ENCODE assay signal across 8 cellular contexts in the genomic region with DNA sequence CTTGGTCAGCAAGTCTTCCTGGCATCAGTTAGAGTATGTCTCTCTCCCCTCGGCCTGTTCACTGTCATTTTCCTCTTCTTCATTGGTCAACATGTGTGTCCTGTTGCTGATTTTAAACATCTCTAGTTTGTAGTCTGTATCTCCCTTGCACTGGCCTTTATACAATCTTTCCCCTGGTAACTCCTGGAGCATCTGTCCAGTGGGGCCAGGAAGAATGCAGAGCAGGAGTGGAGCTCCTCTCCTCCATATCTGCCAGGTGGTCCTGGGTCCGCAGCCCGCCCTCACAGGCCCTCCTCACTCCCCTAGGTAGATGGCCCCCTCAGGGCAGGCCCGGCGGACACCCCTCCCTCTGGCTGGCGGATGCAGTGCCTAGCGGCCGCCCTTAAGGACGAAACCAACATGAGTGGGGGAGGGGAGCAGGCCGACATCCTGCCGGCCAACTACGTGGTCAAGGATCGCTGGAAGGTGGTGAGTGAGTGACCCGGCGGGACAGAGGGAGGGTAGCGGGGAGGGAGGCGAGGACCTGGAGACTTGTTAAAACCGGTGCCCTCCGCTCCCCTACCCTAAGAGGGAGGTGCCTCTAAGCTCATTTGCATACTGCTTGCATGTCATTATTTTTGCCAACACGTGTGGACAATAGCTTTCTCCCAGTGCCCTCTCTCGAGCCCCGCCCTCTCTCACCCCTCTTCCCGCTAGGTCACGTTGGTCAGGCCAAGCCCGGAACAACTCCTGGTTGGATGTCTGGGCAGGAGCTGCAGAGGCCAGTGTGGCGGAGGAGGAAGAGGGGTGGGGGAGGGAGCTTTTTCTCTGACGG. TPM values are rescaled to one million over a fixed set of nuclear protein-coding genes. Genes with fewer than 3 reads are reported as not detected.
A peak's percentile ranks its signal among the peaks of the same experiment; 100 is the strongest.
DNase-seq lines count a peak whose midpoint lies in the region; ATAC-seq and TF ChIP-seq lines count a peak whose summit lies in the region.

No MANE protein-coding gene starts in this region.

- H3K36me3 ChIP-seq in Peyer's patch (no peaks in the 10 kb centered on the region), duodenal mucosa (ENCODE audit: control insufficient read depth in 1 of 2, insufficient read depth in 2 of 2, low read length in 2 of 2) (no peaks in the 10 kb centered on the region), mesenchymal stem cell (ENCODE audit: control insufficient read depth in 1 of 2, insufficient read depth in 2 of 2, low read depth in 1 of 2, low read length in 2 of 2) (no peaks in the 10 kb centered on the region), thyroid gland (no peaks in the 10 kb centered on the region)

- peak overlapping the region; percentile 59 for H3K4me2 ChIP-seq in mesenchymal stem cell (ENCODE audit: low read length, poor library complexity, severe bottlenecking)

- H3K4me1 ChIP-seq in Peyer's patch (peaks cover 0 to 6% (median 0%) of the 10 kb centered on the region in 4 donors), duodenal mucosa (ENCODE audit: control insufficient read depth in 1 of 2, insufficient read depth in 2 of 2, low read length in 2 of 2) (peaks cover 4 to 13% of the 10 kb centered on the region in 2 donors), mesenchymal stem cell (ENCODE audit: control insufficient read depth, insufficient read depth, low read depth, low read length) (peaks cover 16% of the 10 kb centered on the region), thyroid gland (peaks cover 0 to 12% of the 10 kb centered on the region in 2 donors)

- H3K9me3 ChIP-seq in Peyer's patch (no peaks in the 10 kb centered on the region), duodenal mucosa (ENCODE audit: control insufficient read depth in 1 of 2, low read length in 2 of 2) (no peaks in the 10 kb centered on the region), mesenchymal stem cell (ENCODE audit: control insufficient read depth, low read length) (peaks cover 3% of the 10 kb centered on the region), thyroid gland (no peaks in the 10 kb centered on the region)

- intact Hi-C loops in thyroid gland (cut with DNase I) = no loop called here

- H3K79me1 ChIP-seq in mesenchymal stem cell (replicated peaks; ENCODE audit: low read length, poor library complexity, severe bottlenecking) = no peaks in the 10 kb centered on the region

- 9% methylated on average over 14 of the region's 27 CpGs for WGBS in mesenchymal stem cell
- 11 to 17% methylated on average over 18 to 20 of the region's 27 CpGs for WGBS in thyroid gland, 2 donors

- no peak overlapping the region for H2AK5ac ChIP-seq in mesenchymal stem cell (ENCODE audit: low read length, severe bottlenecking)

- H2AFZ ChIP-seq in mesenchymal stem cell (ENCODE audit: low read depth, low read length) = peak overlapping the region; percentile 80

- H2BK15ac ChIP-seq in mesenchymal stem cell (ENCODE audit: low read depth, poor library complexity, severe bottlenecking) = no peak overlapping the region

- no peak overlapping the region for H2BK12ac ChIP-seq in mesenchymal stem cell (ENCODE audit: low read length in 2 of 2)

- ATAC-seq in GM18517 (IDR thresholded peaks at IDR 0.05; ENCODE audit: unreplicated experiment) = peak; percentile 44
- peak; percentile 39 for ATAC-seq in HG03066 (IDR thresholded peaks at IDR 0.05; ENCODE audit: low read depth, unreplicated experiment)
- no peak for ATAC-seq in GM19328 (IDR thresholded peaks at IDR 0.05; ENCODE audit: unreplicated experiment)

- no peak overlapping the region for H3K4ac ChIP-seq in mesenchymal stem cell (ENCODE audit: low read depth in 1 of 2, low read length in 2 of 2)

- peaks cover 0 to 18% of the 10 kb centered on the region in 2 donors for H3K27me3 ChIP-seq in Peyer's patch
- H3K27me3 ChIP-seq in duodenal mucosa (ENCODE audit: control insufficient read depth in 1 of 2, insufficient read depth in 2 of 2, low read length in 2 of 2) = peaks cover 46 to 51% of the 10 kb centered on the region in 2 donors
- H3K27me3 ChIP-seq in mesenchymal stem cell (ENCODE audit: control insufficient read depth in 1 of 2, insufficient read depth in 1 of 2, low read length in 2 of 2) = peaks cover 84 to 85% of the 10 kb centered on the region in 2 experiments
- peaks cover 7% of the 10 kb centered on the region for H3K27me3 ChIP-seq in thyroid gland

- no peak overlapping the region for H2BK120ac ChIP-seq in mesenchymal stem cell (ENCODE audit: low read depth, low read length)

- DNase-seq in Ammon's horn (ENCODE audit: low spot score) = peak; percentile 86
- DNase-seq in Peyer's patch = peak in 2 of 3 donors; percentile 51 to 70
- no peak for DNase-seq in mesenchymal stem cell
- peak; percentile 52 to 66 for DNase-seq in thyroid gland

- no peak overlapping the region for H3K18ac ChIP-seq in mesenchymal stem cell (ENCODE audit: low read depth in 1 of 2, low read length in 2 of 2)

- no peak overlapping the region for H4K8ac ChIP-seq in mesenchymal stem cell (ENCODE audit: low read length)

- peak overlapping the region in 1 of 4 donors; percentile 62 for H3K27ac ChIP-seq in Peyer's patch
- H3K27ac ChIP-seq in duodenal mucosa (ENCODE audit: low read depth, low read length) = no peak overlapping the region
- no peak overlapping the region for H3K27ac ChIP-seq in mesenchymal stem cell (ENCODE audit: low read length, poor library complexity, severe bottlenecking)
- no peak overlapping the region for H3K27ac ChIP-seq in thyroid gland

- H3K4me3 ChIP-seq in Peyer's patch (peak overlapping the region; percentile 43 to 64 (median 58)), duodenal mucosa (ENCODE audit: low read depth in 1 of 2, low read length in 2 of 2) (peak overlapping the region; percentile 75 to 87), mesenchymal stem cell (ENCODE audit: insufficient read depth in 1 of 2, low read depth in 1 of 2, low read length in 2 of 2) (peak overlapping the region in 1 of 2 experiments; percentile 79), thyroid gland (replicated peaks in 1 of 3) (peak overlapping the region in 2 of 3 donors; percentile 23 to 59)

- H4K91ac ChIP-seq in mesenchymal stem cell (ENCODE audit: low read length) = no peak overlapping the region

- H2BK5ac ChIP-seq in mesenchymal stem cell (ENCODE audit: low read depth, low read length, poor library complexity, severe bottlenecking) = no peak overlapping the region

- no peak overlapping the region for H3K14ac ChIP-seq in mesenchymal stem cell (ENCODE audit: low read length in 2 of 2)

- peak overlapping the region in 1 of 2 donors; percentile 70 for H3K9ac ChIP-seq in duodenal mucosa (ENCODE audit: low read depth in 1 of 2, low read length in 2 of 2)
- H3K9ac ChIP-seq in mesenchymal stem cell (ENCODE audit: low read length) = no peak overlapping the region

- no peak for TF ChIP-seq CTCF in Peyer's patch (IDR thresholded peaks at IDR 0.05)
- TF ChIP-seq CTCF in thyroid gland (IDR thresholded peaks at IDR 0.05) = no peak

- H3K23ac ChIP-seq in mesenchymal stem cell (ENCODE audit: low read length in 2 of 2) = no peak overlapping the region

- no peak for TF ChIP-seq POLR2A in Peyer's patch (IDR thresholded peaks at IDR 0.05)
- TF ChIP-seq POLR2A in thyroid gland (IDR thresholded peaks at IDR 0.05) = no peak

RNA-seq across cellular contexts. Expression of gene TTBK1, which starts 3.2 kb away (rescaled TPM):
- total RNA-seq in Peyer's patch = 1 to 10 TPM in 3 of 4 donors, not detected in 1; 1.4 to 2.4 (median 1.4) TPM
- not detected for polyA plus RNA-seq in mesenchymal stem cell (2013, experiment 1 of 2)
- under 0.01 TPM for polyA plus RNA-seq in mesenchymal stem cell (2013, experiment 2 of 2)
- total RNA-seq in thyroid gland = under 1 TPM in 2 of 4 donors, not detected in 2; 0.11 to 0.15 TPM

RNA-seq across cellular contexts. Expression of gene DNPH1, which starts 17.2 kb away (rescaled TPM):
- total RNA-seq in Peyer's patch = 100 to 1,000 TPM; 138 to 304 (median 176) TPM
- 58.5 TPM for polyA plus RNA-seq in mesenchymal stem cell (2013, experiment 1 of 2)
- 60.4 TPM for polyA plus RNA-seq in mesenchymal stem cell (2013, experiment 2 of 2)
- total RNA-seq in thyroid gland = 100 to 1,000 TPM in 1 of 4 donors, 10 to 100 TPM in 3; 33.1 to 122 (median 84.1) TPM

RNA-seq across cellular contexts. Expression of gene SLC22A7, which starts 51.6 kb away (rescaled TPM):
- total RNA-seq in Peyer's patch = under 1 TPM in 1 of 4 donors, not detected in 3; 0.80 TPM
- not detected for polyA plus RNA-seq in mesenchymal stem cell (2013, experiment 1 of 2)
- not detected for polyA plus RNA-seq in mesenchymal stem cell (2013, experiment 2 of 2)
- not detected for total RNA-seq in thyroid gland
